In genomic region chr1:101238681-101239094, GRCh38 we compare ENCODE assay signal across 8 cellular contexts. TPM values are rescaled to one million over a fixed set of nuclear protein-coding genes. Genes with fewer than 3 reads are reported as not detected.
DNase-seq lines count a peak whose midpoint lies in the region; ATAC-seq and TF ChIP-seq lines count a peak whose summit lies in the region.

No MANE protein-coding gene starts in this region.

- no peak overlapping the region for H3K27ac ChIP-seq in endodermal cell (ENCODE audit: low read depth, low read length)

- H3K4me3 ChIP-seq in endodermal cell (ENCODE audit: low read length): no peak overlapping the region

- no peak overlapping the region for H3K9ac ChIP-seq in endodermal cell (ENCODE audit: extremely low read depth, low read length, poor library complexity, severe bottlenecking)

- H3K9me3 Mint-ChIP-seq in endodermal cell (no peaks in the 10 kb centered on the region), mesothelial cell of epicardium (no peaks in the 10 kb centered on the region)

- H3K27me3 Mint-ChIP-seq in endodermal cell (ENCODE audit: insufficient read depth) (peaks cover 64% of the 10 kb centered on the region), mesothelial cell of epicardium (ENCODE audit: low read depth) (no peaks in the 10 kb centered on the region)

- H3K4me3 Mint-ChIP-seq in endodermal cell (peak overlapping the region; percentile 74), mesothelial cell of epicardium (peak overlapping the region; percentile 87)

- no peaks in the 10 kb centered on the region for H3K4me1 ChIP-seq in endodermal cell (ENCODE audit: control insufficient read depth, insufficient read depth, low read length)

- peak; percentile 93 for DNase-seq in NCI-H82 (lab: John Stamatoyannopoulos, UW)
- peak; percentile 67 for DNase-seq in activated CD8-positive, alpha-beta memory T cell treated with anti-CD3 and anti-CD28 coated beads, Interleukin-2, amount 50 U/mL, for 1 hour (ENCODE audit: extremely low read depth)
- DNase-seq in endodermal cell: peak; percentile 96
- DNase-seq in mesothelial cell of epicardium (ENCODE audit: low spot score in 2 of 2, unreplicated experiment in 2 of 2): peak; percentile 59 to 89
- peak; percentile 86 for DNase-seq in stimulated activated CD8-positive, alpha-beta memory T cell treated with anti-CD3 and anti-CD28 coated beads, Interleukin-15, amount 100 ng/mL, for 1 hour (ENCODE audit: low read depth)
- no peak for DNase-seq in NCI-H128 (lab: John Stamatoyannopoulos, UW; ENCODE audit: unreplicated experiment)

- H3K36me3 ChIP-seq in endodermal cell (ENCODE audit: control insufficient read depth, insufficient read depth, low read length): no peaks in the 10 kb centered on the region

- ATAC-seq in HG03108 (IDR thresholded peaks at IDR 0.05; ENCODE audit: unreplicated experiment): peak; percentile 26

- H3K27ac Mint-ChIP-seq in endodermal cell (no peak overlapping the region), mesothelial cell of epicardium (peak overlapping the region; percentile 94)

- TF ChIP-seq CTCF in GM12872 (IDR thresholded peaks at IDR 0.05; ENCODE audit: insufficient read depth, low read depth, low read length): peak; percentile 97
- peak; percentile 94 for TF ChIP-seq CTCF in endodermal cell (conservative IDR thresholded peaks at IDR 0.05)
- peak; percentile 91 for TF ChIP-seq CTCF in mesothelial cell of epicardium (IDR thresholded peaks at IDR 0.05; ENCODE audit: unreplicated experiment)

- H3K4me1 Mint-ChIP-seq in endodermal cell (peaks cover 17% of the 10 kb centered on the region), mesothelial cell of epicardium (peaks cover 47% of the 10 kb centered on the region)

- 19% methylated on average over 14 to 17 of the region's 17 CpGs for WGBS in endodermal cell (ENCODE audit: insufficient coverage in 1 of 2, insufficient read length in 1 of 2), 2 experiments

- peaks cover 46% of the 10 kb centered on the region for H3K27me3 ChIP-seq in endodermal cell (ENCODE audit: control insufficient read depth, insufficient read depth, low read length, poor library complexity, severe bottlenecking)

- H3K9me3 ChIP-seq in endodermal cell (ENCODE audit: control insufficient read depth, low read length): no peaks in the 10 kb centered on the region

- H3K36me3 Mint-ChIP-seq in endodermal cell (ENCODE audit: low read depth) (no peaks in the 10 kb centered on the region), mesothelial cell of epicardium (peaks cover 30% of the 10 kb centered on the region)

RNA-seq across cellular contexts. Expression of gene S1PR1, which starts 1.9 kb away (rescaled TPM):
- total RNA-seq in endodermal cell: under 1 TPM; 0.35 to 0.53 TPM
- 12.1 TPM for polyA plus RNA-seq in endodermal cell (2013, experiment 1 of 2)
- 7.9 TPM for polyA plus RNA-seq in endodermal cell (2013, experiment 2 of 2)
- 21.5 to 25.5 TPM (median 23.5 TPM) in 3 replicates for total RNA-seq in mesothelial cell of epicardium

Comparison
In these comparisons a context has a peak if more than half of its experiments do, and no peak if none do; other contexts are left out.
1. RNA of gene S1PR1, which starts 1.9 kb away (total RNA-seq): 21.5 to 25.5 TPM in mesothelial cell of epicardium; 0.35 to 0.53 TPM in endodermal cell; every median in the first group is over 10 times any median in the second.
2. Peak in every context shown above with its lines, with median percentiles within 50 percentile points of each other: CTCF ChIP-seq.